In the genomic region with DNA sequence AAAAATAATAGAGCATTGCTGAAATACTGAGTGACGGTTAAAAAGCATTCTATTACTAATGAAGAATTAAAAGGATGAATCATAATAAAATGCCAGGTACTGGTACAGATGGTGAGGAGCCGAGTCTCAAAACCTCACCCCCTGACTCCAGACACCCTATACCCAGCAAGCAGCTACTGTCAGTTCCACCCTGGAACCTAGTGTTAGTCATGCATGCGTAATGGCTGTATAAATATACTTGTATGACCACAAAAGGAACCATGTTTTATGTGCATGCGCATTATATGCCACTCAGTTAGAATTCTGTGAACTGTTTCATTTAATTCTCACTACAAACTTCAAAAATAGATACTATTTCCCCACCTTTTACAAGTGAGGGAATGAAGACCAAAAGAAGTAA, we compare ENCODE assay signal across 15 cellular contexts.
A peak's percentile ranks its signal among the peaks of the same experiment; 100 is the strongest.
DNase-seq lines count a peak whose midpoint lies in the region; ATAC-seq and TF ChIP-seq lines count a peak whose summit lies in the region.
"Had no signal": no experiment of that assay in that cellular context is flagged by ENCODE, and none has a peak within 500 bp of the region (broad histone marks: within the 10 kb centered on the region; RNA-seq: fewer than 3 reads in every experiment).

No MANE protein-coding gene starts in this region.

- H3K4me3 ChIP-seq in OCI-LY7 (ENCODE audit: low read depth, low read length, poor library complexity, severe bottlenecking), result no peak overlapping the region
- H3K4me3 ChIP-seq: SK-N-MC had no signal

- CTCF ChIA-PET in OCI-LY7 (lab: Charles Lee; ENCODE audit: unreplicated experiment), result no interaction called here

- no TSS peak for BruUV-seq in OCI-LY7 (replicated peaks; lab: Mats Ljungman, UMichigan)

- H3K4me2 ChIP-seq in OCI-LY7 (ENCODE audit: low read length), result no peak overlapping the region

- DNase-seq in H4 (ENCODE audit: low spot score) (peak; percentile 43), LHCN-M2 (ENCODE audit: low read depth) (peak; percentile 15), amniotic epithelial cell (ENCODE audit: low read depth) (peak; percentile 11), iris pigment epithelial cell (ENCODE audit: low read depth) (peak; percentile 11), OCI-LY7 (ENCODE audit: low spot score) (no peak)
- DNase-seq: Caco-2; CD4-positive, CD25-positive, alpha-beta regulatory T cell; DMS153; NCI-H1436; NCI-H2029; NCI-H774 had no signal

- intact Hi-C loops in OCI-LY7 (cut with micrococcal nuclease; ENCODE audit: unreplicated experiment), result loop anchor here (10.0 kb wide), 1 partner anchor 401 kb away; no protein-coding TSS in a partner anchor

- no peaks in the 10 kb centered on the region for H3K4me1 ChIP-seq in OCI-LY7 (ENCODE audit: insufficient read depth, low read length, poor library complexity, severe bottlenecking)
- H3K4me1 ChIP-seq: Caco-2 had no signal

- H3K36me3 ChIP-seq in OCI-LY7 (ENCODE audit: insufficient read depth, low read length), result no peaks in the 10 kb centered on the region

- no peaks in the 10 kb centered on the region for H3K79me2 ChIP-seq in OCI-LY7 (ENCODE audit: insufficient read depth, low read depth, low read length)

- H2AFZ ChIP-seq in OCI-LY7 (ENCODE audit: low read length), result no peak overlapping the region

- H3K27ac ChIP-seq in OCI-LY7 (ENCODE audit: low read depth, low read length, poor library complexity, severe bottlenecking), result no peak overlapping the region
- H3K27ac ChIP-seq: SK-N-MC had no signal

- POLR2A ChIA-PET in OCI-LY7 (lab: Charles Lee), result no interaction called here

- no peaks in the 10 kb centered on the region for H4K20me1 ChIP-seq in OCI-LY7 (ENCODE audit: insufficient read depth, low read length)

- H3K9me2 ChIP-seq in OCI-LY7 (ENCODE audit: insufficient read depth, low read length), result no peaks in the 10 kb centered on the region

- ATAC-seq in GM18868 (IDR thresholded peaks at IDR 0.05; ENCODE audit: unreplicated experiment) (no peak), GM19467 (IDR thresholded peaks at IDR 0.05; ENCODE audit: unreplicated experiment) (no peak)
- ATAC-seq: Right ventricle myocardium inferior had no signal

- no peaks in the 10 kb centered on the region for H3K9me3 ChIP-seq in OCI-LY7 (ENCODE audit: low read length)
- H3K9me3 ChIP-seq: Caco-2 had no signal

- TF ChIP-seq CTCF in OCI-LY7 (conservative IDR thresholded peaks at IDR 0.05; ENCODE audit: low read length), result no peak
